In the genomic region with DNA sequence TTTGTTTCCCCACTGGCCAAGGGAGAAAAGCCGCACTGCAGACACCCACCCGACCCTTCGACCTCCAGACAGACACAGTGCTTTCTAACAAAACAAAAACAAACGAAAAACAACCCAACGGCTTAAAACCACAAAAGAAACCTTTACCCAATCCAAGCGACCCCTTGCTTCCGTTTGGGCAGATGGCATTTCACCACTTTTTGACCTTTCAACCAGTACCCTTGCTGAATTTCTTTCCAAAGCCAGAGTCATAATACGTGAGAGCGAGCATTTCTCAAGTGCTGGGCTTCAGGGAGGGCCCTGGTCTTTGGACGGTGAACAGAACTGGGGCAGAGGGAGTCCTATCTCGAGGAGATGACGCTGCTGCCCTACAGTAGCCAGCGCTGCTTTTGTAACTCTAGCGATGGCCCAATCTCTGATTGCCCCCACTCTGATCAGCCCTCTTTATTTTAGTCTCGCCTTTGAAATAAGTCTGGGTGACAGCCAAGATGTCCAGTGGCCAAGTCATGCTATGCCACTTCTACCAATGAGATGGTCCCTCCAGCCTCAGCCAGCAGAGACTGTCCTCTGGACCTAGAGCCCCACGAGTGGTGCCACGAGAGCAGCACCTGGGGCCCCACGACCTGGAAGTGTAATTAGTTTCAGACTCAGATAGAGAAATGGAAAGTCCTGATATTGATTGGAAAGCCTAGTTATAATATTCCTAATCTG, we compare ENCODE assay signal across 1 cellular context.
TF ChIP-seq lines count a peak whose summit lies in the region.

No MANE protein-coding gene starts in this region.

TF ChIP-seq in IMR-90, 13 proteins besides CTCF, POLR2A, EP300 and RAD21:
- TF ChIP-seq SMC3 (IDR thresholded peaks at IDR 0.05; ENCODE audit: low read depth, low read length) (no peak), NFE2L2 (IDR thresholded peaks at IDR 0.05; ENCODE audit: low read depth, low read length) (no peak), CEBPB (IDR thresholded peaks at IDR 0.05; ENCODE audit: low read depth, low read length) (no peak), RFX5 (IDR thresholded peaks at IDR 0.05; ENCODE audit: low read depth, low read length) (no peak), RCOR1 (IDR thresholded peaks at IDR 0.05; ENCODE audit: insufficient replicate concordance, low read length) (no peak), BHLHE40 (IDR thresholded peaks at IDR 0.05; ENCODE audit: low read depth, low read length) (no peak)
- TF ChIP-seq, protein P1, sequence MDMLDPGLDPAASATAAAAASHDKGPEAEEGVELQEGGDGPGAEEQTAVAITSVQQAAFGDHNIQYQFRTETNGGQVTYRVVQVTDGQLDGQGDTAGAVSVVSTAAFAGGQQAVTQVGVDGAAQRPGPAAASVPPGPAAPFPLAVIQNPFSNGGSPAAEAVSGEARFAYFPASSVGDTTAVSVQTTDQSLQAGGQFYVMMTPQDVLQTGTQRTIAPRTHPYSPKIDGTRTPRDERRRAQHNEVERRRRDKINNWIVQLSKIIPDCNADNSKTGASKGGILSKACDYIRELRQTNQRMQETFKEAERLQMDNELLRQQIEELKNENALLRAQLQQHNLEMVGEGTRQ (IDR thresholded peaks at IDR 0.05; ENCODE audit: low read depth, low read length): no peak
- TF ChIP-seq, protein P2, sequence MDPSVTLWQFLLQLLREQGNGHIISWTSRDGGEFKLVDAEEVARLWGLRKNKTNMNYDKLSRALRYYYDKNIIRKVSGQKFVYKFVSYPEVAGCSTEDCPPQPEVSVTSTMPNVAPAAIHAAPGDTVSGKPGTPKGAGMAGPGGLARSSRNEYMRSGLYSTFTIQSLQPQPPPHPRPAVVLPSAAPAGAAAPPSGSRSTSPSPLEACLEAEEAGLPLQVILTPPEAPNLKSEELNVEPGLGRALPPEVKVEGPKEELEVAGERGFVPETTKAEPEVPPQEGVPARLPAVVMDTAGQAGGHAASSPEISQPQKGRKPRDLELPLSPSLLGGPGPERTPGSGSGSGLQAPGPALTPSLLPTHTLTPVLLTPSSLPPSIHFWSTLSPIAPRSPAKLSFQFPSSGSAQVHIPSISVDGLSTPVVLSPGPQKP (IDR thresholded peaks at IDR 0.05; ENCODE audit: borderline replicate concordance, low read depth, low read length): no peak
TF ChIP-seq in IMR-90: peak in this region for 0.
